Comparison of ENCODE assay signal across 1 cellular context in genomic region chr20:22807045-22807444, GRCh38.
A peak's percentile ranks its signal among the peaks of the same experiment; 100 is the strongest.
TF ChIP-seq lines count a peak whose summit lies in the region.

No MANE protein-coding gene starts in this region.

TF ChIP-seq in A549, 52 proteins besides CTCF, POLR2A, EP300 and RAD21 (continued from another document):
- TF ChIP-seq BCL3 (IDR thresholded peaks at IDR 0.05): peak; percentile 70; the same call in 1 of the 3 replicates
- no peak; the same call in 1 of the 2 replicates for TF ChIP-seq MAX (IDR thresholded peaks at IDR 0.05)
- no peak for TF ChIP-seq HOXB5 (CRISPR knock-in tag; IDR thresholded peaks at IDR 0.05)
- TF ChIP-seq ZSCAN20 (CRISPR knock-in tag; IDR thresholded peaks at IDR 0.05): no peak
- no peak for TF ChIP-seq HOXB13 (CRISPR knock-in tag; IDR thresholded peaks at IDR 0.05; ENCODE audit: low read depth)
- peak; percentile 76; the same call in 1 of the 2 replicates for TF ChIP-seq GATA3 (IDR thresholded peaks at IDR 0.05; ENCODE audit: borderline replicate concordance)
- no peak for TF ChIP-seq RCOR1 (IDR thresholded peaks at IDR 0.05; ENCODE audit: low read depth, low read length)
- TF ChIP-seq NR3C1 (IDR thresholded peaks at IDR 0.05): no peak
- TF ChIP-seq CBX8 (IDR thresholded peaks at IDR 0.05): no peak
- no peak for TF ChIP-seq KDM5A (IDR thresholded peaks at IDR 0.05)
- no peak for TF ChIP-seq HOXA7 (CRISPR knock-in tag; IDR thresholded peaks at IDR 0.05)
- TF ChIP-seq PBX3 (IDR thresholded peaks at IDR 0.05): 0 out of 2 replicates have a peak, but pooled peaks have one; percentile 31
- TF ChIP-seq EHMT2 (IDR thresholded peaks at IDR 0.05; ENCODE audit: low read depth): no peak
- no peak for TF ChIP-seq HDAC2 (IDR thresholded peaks at IDR 0.05)
- TF ChIP-seq JUNB (IDR thresholded peaks at IDR 0.05): peak; percentile 62; the same call in 1 of the 2 replicates
- TF ChIP-seq REST (IDR thresholded peaks at IDR 0.05): no peak
- TF ChIP-seq RARB (CRISPR knock-in tag; IDR thresholded peaks at IDR 0.05): no peak
- TF ChIP-seq ZFP36 (IDR thresholded peaks at IDR 0.05; ENCODE audit: borderline replicate concordance, partially characterized antibody): no peak
- TF ChIP-seq ATOH8 (CRISPR knock-in tag; IDR thresholded peaks at IDR 0.05; ENCODE audit: low read depth): no peak
- no peak for TF ChIP-seq EHF (CRISPR knock-in tag; IDR thresholded peaks at IDR 0.05)
- no peak for TF ChIP-seq MAZ (IDR thresholded peaks at IDR 0.05; ENCODE audit: borderline replicate concordance, low read depth, low read length)
